1 cellular context compared by ENCODE assay signal in genomic region chr12:118017926-118018325, GRCh38.
TF ChIP-seq lines count a peak whose summit lies in the region.

No MANE protein-coding gene starts in this region.

TF ChIP-seq in K562, 482 proteins besides CTCF, POLR2A, EP300 and RAD21:
- TF ChIP-seq RBFOX2 (IDR thresholded peaks at IDR 0.05; ENCODE audit: low read depth, low read length) (no peak), KDM4B (IDR thresholded peaks at IDR 0.05; ENCODE audit: borderline replicate concordance in 2 of 2, low read depth in 1 of 2) (no peak), GATAD2A (IDR thresholded peaks at IDR 0.05) (no peak), HBP1 (CRISPR knock-in tag; IDR thresholded peaks at IDR 0.05) (no peak), ZNF551 (CRISPR knock-in tag; IDR thresholded peaks at IDR 0.05) (no peak), BACH1 (tag; IDR thresholded peaks at IDR 0.05) (no peak), DEAF1 (CRISPR knock-in tag; IDR thresholded peaks at IDR 0.05) (no peak), TCFL5 (CRISPR knock-in tag; conservative IDR thresholded peaks at IDR 0.05) (no peak)
